ENCODE assay signal across 22 cellular contexts in the genomic region with DNA sequence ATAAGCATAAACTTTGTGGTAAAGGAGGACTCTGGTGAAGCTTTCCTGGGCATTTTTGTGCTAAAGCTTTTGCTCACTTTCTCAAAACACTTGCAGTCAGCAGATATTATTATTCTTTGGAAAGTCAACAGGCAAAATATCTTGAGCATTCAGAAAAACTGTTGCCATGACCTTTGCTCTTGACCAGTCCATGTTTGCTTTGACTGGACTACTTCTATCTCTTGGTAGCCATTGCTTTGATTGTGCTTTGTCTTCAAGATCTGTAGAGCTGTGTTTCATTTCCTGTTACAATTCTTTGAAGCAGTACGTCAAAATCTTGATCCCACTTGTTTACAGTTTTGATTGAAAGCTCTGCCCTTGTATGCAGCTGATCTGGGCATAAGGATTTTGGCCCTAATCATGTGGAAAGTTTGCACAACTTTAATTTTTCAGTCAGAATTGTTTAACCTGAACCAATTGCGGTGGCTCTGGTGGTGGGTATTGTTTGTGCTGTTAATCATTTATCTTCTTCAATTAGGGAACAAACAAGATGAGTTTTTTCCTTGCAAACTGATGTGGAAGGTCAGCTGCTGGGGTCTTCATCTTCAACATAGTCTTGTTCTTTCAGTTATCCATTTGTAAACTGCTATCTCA.
"Had no signal": no experiment of that assay in that cellular context is flagged by ENCODE, and none has a peak within 500 bp of the region (broad histone marks: within the 10 kb centered on the region; RNA-seq: fewer than 3 reads in every experiment).

No MANE protein-coding gene starts in this region.

- H3K27me3 ChIP-seq: MG63 had no signal

- H3K9ac ChIP-seq: SK-N-SH had no signal

- H3K27ac ChIP-seq: RWPE1 had no signal

- ATAC-seq: Panc1, PC-3 had no signal

- DNase-seq: IMR-90, Karpas-422, KG1, MG63, NCI-H1092 treated with DMSO at 0.1 percent for 48 hours, NCI-H1436, NCI-H187, NCI-H2029, NCI-H2081 treated with DMSO at 0.1 percent for 48 hours, NCI-H2171, NCI-H226, NCI-H446, NCI-H510A, NCI-H524 treated with DMSO at 0.1 percent for 48 hours, NCI-H69, NCI-H774, PC-3, SHP77, SK-N-SH, SW 1271 had no signal

- H3K4me3 ChIP-seq: MG63 had no signal

- H3K4me2 ChIP-seq: SK-N-SH had no signal
